In the genomic region with DNA sequence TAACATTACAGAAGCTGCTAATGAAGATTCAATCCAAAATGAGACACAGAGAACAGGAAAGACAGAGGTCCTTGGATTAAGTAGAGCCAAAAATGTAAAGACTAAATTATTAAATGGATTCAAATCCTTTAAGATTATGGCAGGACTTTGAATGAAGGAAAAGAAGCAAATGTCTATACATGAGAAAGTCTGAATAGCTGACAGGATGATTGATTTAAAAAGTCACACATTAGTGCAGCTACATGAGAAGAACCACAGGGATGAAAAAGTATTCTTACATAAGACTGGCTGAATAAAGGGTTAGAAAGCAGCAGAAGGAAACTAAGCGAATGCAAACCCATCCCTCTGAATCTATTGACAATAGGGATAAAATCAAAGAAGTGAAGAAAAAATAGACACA, we compare ENCODE assay signal across 3 cellular contexts.
TF ChIP-seq lines count a peak whose summit lies in the region.

No MANE protein-coding gene starts in this region.

TF ChIP-seq in GM23338, 12 proteins besides CTCF, POLR2A, EP300 and RAD21:
- TF ChIP-seq, protein P1, sequence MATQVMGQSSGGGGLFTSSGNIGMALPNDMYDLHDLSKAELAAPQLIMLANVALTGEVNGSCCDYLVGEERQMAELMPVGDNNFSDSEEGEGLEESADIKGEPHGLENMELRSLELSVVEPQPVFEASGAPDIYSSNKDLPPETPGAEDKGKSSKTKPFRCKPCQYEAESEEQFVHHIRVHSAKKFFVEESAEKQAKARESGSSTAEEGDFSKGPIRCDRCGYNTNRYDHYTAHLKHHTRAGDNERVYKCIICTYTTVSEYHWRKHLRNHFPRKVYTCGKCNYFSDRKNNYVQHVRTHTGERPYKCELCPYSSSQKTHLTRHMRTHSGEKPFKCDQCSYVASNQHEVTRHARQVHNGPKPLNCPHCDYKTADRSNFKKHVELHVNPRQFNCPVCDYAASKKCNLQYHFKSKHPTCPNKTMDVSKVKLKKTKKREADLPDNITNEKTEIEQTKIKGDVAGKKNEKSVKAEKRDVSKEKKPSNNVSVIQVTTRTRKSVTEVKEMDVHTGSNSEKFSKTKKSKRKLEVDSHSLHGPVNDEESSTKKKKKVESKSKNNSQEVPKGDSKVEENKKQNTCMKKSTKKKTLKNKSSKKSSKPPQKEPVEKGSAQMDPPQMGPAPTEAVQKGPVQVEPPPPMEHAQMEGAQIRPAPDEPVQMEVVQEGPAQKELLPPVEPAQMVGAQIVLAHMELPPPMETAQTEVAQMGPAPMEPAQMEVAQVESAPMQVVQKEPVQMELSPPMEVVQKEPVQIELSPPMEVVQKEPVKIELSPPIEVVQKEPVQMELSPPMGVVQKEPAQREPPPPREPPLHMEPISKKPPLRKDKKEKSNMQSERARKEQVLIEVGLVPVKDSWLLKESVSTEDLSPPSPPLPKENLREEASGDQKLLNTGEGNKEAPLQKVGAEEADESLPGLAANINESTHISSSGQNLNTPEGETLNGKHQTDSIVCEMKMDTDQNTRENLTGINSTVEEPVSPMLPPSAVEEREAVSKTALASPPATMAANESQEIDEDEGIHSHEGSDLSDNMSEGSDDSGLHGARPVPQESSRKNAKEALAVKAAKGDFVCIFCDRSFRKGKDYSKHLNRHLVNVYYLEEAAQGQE (IDR thresholded peaks at IDR 0.05; ENCODE audit: unreplicated experiment): no peak
- TF ChIP-seq ZNF331 (CRISPR knock-in tag; IDR thresholded peaks at IDR 0.05; ENCODE audit: low read depth) (no peak), ETS1 (IDR thresholded peaks at IDR 0.05) (no peak), ZNF114 (CRISPR knock-in tag; IDR thresholded peaks at IDR 0.05) (no peak), EZH2 (IDR thresholded peaks at IDR 0.05; ENCODE audit: low read depth, unreplicated experiment) (no peak), NANOG (IDR thresholded peaks at IDR 0.05; ENCODE audit: borderline replicate concordance) (no peak), EZH2phosphoT487 (IDR thresholded peaks at IDR 0.05; ENCODE audit: unreplicated experiment) (no peak), CREB1 (CRISPR knock-in tag; IDR thresholded peaks at IDR 0.05; ENCODE audit: low read depth) (no peak), STAT1 (IDR thresholded peaks at IDR 0.05; ENCODE audit: unreplicated experiment) (no peak), POLR2AphosphoS5 (IDR thresholded peaks at IDR 0.05; ENCODE audit: low read depth) (no peak)

TF ChIP-seq in GM12878, 131 proteins besides CTCF, POLR2A, EP300 and RAD21 (continued from another document):
- peak; percentile 73 for TF ChIP-seq PKNOX1 (IDR thresholded peaks at IDR 0.05)

TF ChIP-seq in neural cell, 6 proteins besides CTCF, POLR2A, EP300 and RAD21 (continued from another document):
- TF ChIP-seq, protein P1 (IDR thresholded peaks at IDR 0.05; ENCODE audit: borderline replicate concordance): no peak
- TF ChIP-seq POLR2AphosphoS5 (IDR thresholded peaks at IDR 0.05): peak; percentile 57
- TF ChIP-seq EZH2 (IDR thresholded peaks at IDR 0.05; ENCODE audit: borderline replicate concordance, insufficient read depth, low read length, poor library complexity, severe bottlenecking): no peak
